Comparison of ENCODE assay signal across 18 cellular contexts in genomic region chr2:158573739-158574138, GRCh38.
"Had no signal": no experiment of that assay in that cellular context is flagged by ENCODE, and none has a peak within 500 bp of the region (broad histone marks: within the 10 kb centered on the region; RNA-seq: fewer than 3 reads in every experiment).

No MANE protein-coding gene starts in this region.

- DNase-seq: activated CD4-positive, alpha-beta T cell treated with anti-CD3 and anti-CD28 coated beads for 48 hours; activated naive CD4-positive, alpha-beta T cell treated with anti-CD3 and anti-CD28 coated beads for 36 hours; effector memory CD8-positive, alpha-beta T cell; erythroblast; hippocampal formation; immature natural killer cell; left colon; natural killer cell; occipital lobe; spleen; stimulated activated CD4-positive, alpha-beta T cell treated with anti-CD3 and anti-CD28 coated beads, Interleukin-2, amount 100 ng/mL, for 24 hours; stimulated activated naive CD4-positive, alpha-beta T cell; substantia nigra; T-helper 1 cell; transverse colon had no signal

- ATAC-seq: effector memory CD8-positive, alpha-beta T cell; left colon; mucosa of descending colon; natural killer cell; sciatic nerve had no signal

- H3K4me1 ChIP-seq: spleen, transverse colon had no signal

- H3K27ac ChIP-seq: spleen, transverse colon, VCaP had no signal

- H3K9me3 ChIP-seq: mucosa of descending colon, transverse colon had no signal

- H3K27me3 ChIP-seq: spleen, transverse colon had no signal

- H3K4me3 ChIP-seq: mucosa of descending colon, spleen, transverse colon had no signal

- H3K36me3 ChIP-seq: transverse colon had no signal
